Comparison of ENCODE assay signal across 9 cellular contexts in genomic region chr9:128361296-128361980, GRCh38. TPM values are rescaled to one million over a fixed set of nuclear protein-coding genes. Genes with fewer than 3 reads are reported as not detected.
DNase-seq lines count a peak whose midpoint lies in the region; ATAC-seq and TF ChIP-seq lines count a peak whose summit lies in the region.
"Had no signal": no experiment of that assay in that cellular context is flagged by ENCODE, and none has a peak within 500 bp of the region (broad histone marks: within the 10 kb centered on the region; RNA-seq: fewer than 3 reads in every experiment).

No MANE protein-coding gene starts in this region.

- H3K9me3 ChIP-seq in fibroblast of lung (ENCODE audit: control insufficient read depth, insufficient read depth, low read depth, low read length), result no peaks in the 10 kb centered on the region
- H3K9me3 ChIP-seq: SJSA1 had no signal

- no peak for ATAC-seq in HG03460 (IDR thresholded peaks at IDR 0.05; ENCODE audit: unreplicated experiment)

- TF ChIP-seq CTCF in fibroblast of lung (conservative IDR thresholded peaks at IDR 0.05 in 1 of 2, IDR thresholded peaks at IDR 0.05 in 1 of 2; ENCODE audit: low read depth in 1 of 2, low read length in 2 of 2) (no peak), retinal pigment epithelial cell (conservative IDR thresholded peaks at IDR 0.05; ENCODE audit: low read depth, low read length) (no peak)

- H2AFZ ChIP-seq in fibroblast of lung (ENCODE audit: low read length), result peak overlapping the region; percentile 81

- H3K4me1 ChIP-seq in fibroblast of lung (ENCODE audit: control insufficient read depth, extremely low read depth, insufficient read depth, low read length), result peaks cover 6% of the 10 kb centered on the region

- no peaks in the 10 kb centered on the region for H3K36me3 ChIP-seq in fibroblast of lung (ENCODE audit: control insufficient read depth, insufficient read depth, low read length)
- H3K36me3 ChIP-seq: SJSA1 had no signal

- H3K27ac ChIP-seq in fibroblast of lung (ENCODE audit: insufficient read depth, low read length), result peak overlapping the region; percentile 8
- H3K27ac ChIP-seq: SJSA1 had no signal

- H3K9ac ChIP-seq in fibroblast of lung (ENCODE audit: insufficient read depth, low read length), result no peak overlapping the region

- H3K4me2 ChIP-seq in fibroblast of lung (ENCODE audit: extremely low read depth, insufficient read depth, low read length), result peak overlapping the region; percentile 89

- H3K27me3 ChIP-seq in fibroblast of lung (ENCODE audit: control insufficient read depth, insufficient read depth, low read length), result no peaks in the 10 kb centered on the region
- H3K27me3 ChIP-seq: SJSA1 had no signal

- H4K20me1 ChIP-seq in fibroblast of lung (ENCODE audit: control insufficient read depth, extremely low read depth, insufficient read depth, low read length), result no peaks in the 10 kb centered on the region

- peak; percentile 47 for DNase-seq in ELR (ENCODE audit: low read depth)
- peak; percentile 32 to 80 for DNase-seq in SHP77 (lab: John Stamatoyannopoulos, UW)
- no peak for DNase-seq in fibroblast of lung (ENCODE audit: low read depth in 2 of 2)
- no peak for DNase-seq in retinal pigment epithelial cell (ENCODE audit: low read depth)
- DNase-seq in middle frontal gyrus (ENCODE audit: extremely low spot score, low spot score), result no peak
- DNase-seq in NCI-H446 treated with DMSO at 0.1 percent for 48 hours (lab: John Stamatoyannopoulos, UW), result no peak
- DNase-seq in SW480 (ENCODE audit: low spot score), result no peak

- H3K79me2 ChIP-seq in fibroblast of lung (ENCODE audit: control insufficient read depth, insufficient read depth, low read length), result no peaks in the 10 kb centered on the region

- H3K4me3 ChIP-seq in fibroblast of lung (replicated peaks in 1 of 4; ENCODE audit: control extremely low read depth in 1 of 4, insufficient read depth in 1 of 4, low read depth in 3 of 4, low read length in 4 of 4) (peak overlapping the region in 2 of 4 experiments; percentile 39 to 54), retinal pigment epithelial cell (ENCODE audit: low read length) (peak overlapping the region; percentile 65)

RNA-seq across cellular contexts. Expression of gene URM1, which starts 9.7 kb away (rescaled TPM):
- total RNA-seq in fibroblast of lung, result 23.6 and 28.6 TPM in 2 replicates
- polyA plus RNA-seq in fibroblast of lung, result 35.3 and 43.3 TPM in 2 replicates
- polyA plus RNA-seq in fibroblast of lung (2012), result 60.2 and 74.6 TPM in 2 replicates
- polyA minus RNA-seq in fibroblast of lung (ENCODE audit: low replicate concordance), result 103 and 104 TPM in 2 replicates

RNA-seq across cellular contexts. Expression of gene SLC27A4, which starts 21.1 kb away (rescaled TPM):
- total RNA-seq in fibroblast of lung, result 11.7 and 11.8 TPM in 2 replicates
- polyA plus RNA-seq in fibroblast of lung, result 10.3 and 13.3 TPM in 2 replicates
- polyA plus RNA-seq in fibroblast of lung (2012), result 14.3 and 19.7 TPM in 2 replicates
- polyA minus RNA-seq in fibroblast of lung (ENCODE audit: low replicate concordance), result 45.9 and 48.8 TPM in 2 replicates

RNA-seq across cellular contexts. Expression of gene COQ4, which starts 38.8 kb away (rescaled TPM):
- total RNA-seq in fibroblast of lung, result 11.2 and 12.6 TPM in 2 replicates
- polyA plus RNA-seq in fibroblast of lung, result 18.3 and 18.7 TPM in 2 replicates
- 25.1 and 27.4 TPM in 2 replicates for polyA plus RNA-seq in fibroblast of lung (2012)
- polyA minus RNA-seq in fibroblast of lung (ENCODE audit: low replicate concordance), result 33.6 and 39.6 TPM in 2 replicates

RNA-seq across cellular contexts. Expression of gene TRUB2, which starts 39.2 kb away (rescaled TPM):
- total RNA-seq in fibroblast of lung, result 18.7 and 22.6 TPM in 2 replicates
- 10.4 and 13.7 TPM in 2 replicates for polyA plus RNA-seq in fibroblast of lung
- polyA plus RNA-seq in fibroblast of lung (2012), result 26.4 and 31.2 TPM in 2 replicates
- 24.7 and 36.3 TPM in 2 replicates for polyA minus RNA-seq in fibroblast of lung (ENCODE audit: low replicate concordance)

RNA-seq across cellular contexts. Expression of gene CERCAM, which starts 59.2 kb away (rescaled TPM):
- total RNA-seq in fibroblast of lung, result 44.9 and 64.2 TPM in 2 replicates
- 56.9 and 90.5 TPM in 2 replicates for polyA plus RNA-seq in fibroblast of lung
- 62.3 and 96.2 TPM in 2 replicates for polyA plus RNA-seq in fibroblast of lung (2012)
- polyA minus RNA-seq in fibroblast of lung (ENCODE audit: low replicate concordance), result 54.4 and 94.8 TPM in 2 replicates

Comparison
In these comparisons a context has a peak if more than half of its experiments do, and no peak if none do; other contexts are left out.
1. DNase-seq: peak in ELR (single experiment) and SHP77 (2 of 2); none in fibroblast of lung (0 of 2), retinal pigment epithelial cell (single experiment), middle frontal gyrus (single experiment), NCI-H446 treated with DMSO at 0.1 percent for 48 hours (single experiment) and SW480 (single experiment).